In the genomic region with DNA sequence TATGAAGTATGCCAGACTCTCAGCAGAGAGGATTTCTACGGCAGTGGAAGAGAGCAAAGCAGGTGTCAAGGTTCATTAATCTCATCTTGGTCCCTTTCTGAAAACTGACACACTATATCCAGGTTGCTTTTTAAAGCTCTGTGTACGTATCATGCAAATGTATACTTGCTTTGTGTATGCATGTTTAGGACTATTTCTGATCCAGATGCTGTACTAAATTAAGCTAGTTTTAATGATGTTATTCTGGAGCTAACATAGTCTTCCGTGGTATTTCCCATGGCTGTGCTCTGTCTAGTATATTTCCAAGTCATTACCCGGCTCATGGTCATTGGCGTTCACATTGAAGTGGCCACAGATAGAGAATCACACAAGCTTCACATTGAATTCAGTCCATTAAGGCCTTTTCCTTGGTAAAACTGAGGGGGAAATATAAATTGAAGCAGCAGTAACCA, we compare ENCODE assay signal across 8 cellular contexts. TPM values are rescaled to one million over a fixed set of nuclear protein-coding genes. Genes with fewer than 3 reads are reported as not detected.
A peak's percentile ranks its signal among the peaks of the same experiment; 100 is the strongest.
DNase-seq lines count a peak whose midpoint lies in the region; ATAC-seq, FAIRE-seq and TF ChIP-seq lines count a peak whose summit lies in the region.

No MANE protein-coding gene starts in this region.

- TF ChIP-seq CTCF in astrocyte (IDR thresholded peaks at IDR 0.05; ENCODE audit: insufficient read depth, low read depth, low read length) (no peak), osteoblast (IDR thresholded peaks at IDR 0.05; ENCODE audit: extremely low read depth, low read depth, low read length) (no peak)

- H3K4me1 Mint-ChIP-seq in astrocyte (ENCODE audit: low read depth, unreplicated experiment), result peaks cover 48% of the 10 kb centered on the region

- ATAC-seq in GM19328 (IDR thresholded peaks at IDR 0.05; ENCODE audit: unreplicated experiment) (peak; percentile 16), HG03097 (IDR thresholded peaks at IDR 0.05; ENCODE audit: low FRiP score, unreplicated experiment) (peak; percentile 12)

- H3K27ac Mint-ChIP-seq in astrocyte (ENCODE audit: unreplicated experiment), result peak overlapping the region; percentile 97

- H3K27ac ChIP-seq in astrocyte (ENCODE audit: low read depth, low read length) (peak overlapping the region; percentile 94), osteoblast (ENCODE audit: low read depth, low read length) (peak overlapping the region; percentile 98)

- no peak overlapping the region for H3K4me3 Mint-ChIP-seq in astrocyte (ENCODE audit: unreplicated experiment)

- H3K36me3 Mint-ChIP-seq in astrocyte (ENCODE audit: low read depth, unreplicated experiment), result no peaks in the 10 kb centered on the region

- H3K27me3 Mint-ChIP-seq in astrocyte (ENCODE audit: low read depth, unreplicated experiment), result no peaks in the 10 kb centered on the region

- H3K4me3 ChIP-seq in astrocyte (ENCODE audit: insufficient read depth, low read depth, low read length) (peak overlapping the region; percentile 12), osteoblast (ENCODE audit: insufficient read depth, low read length) (peak overlapping the region; percentile 0), MG63 (no peak overlapping the region)

- DNase-seq in astrocyte (ENCODE audit: low read depth), result no peak
- DNase-seq in osteoblast (ENCODE audit: insufficient read length, low spot score, missing footprints), result no peak
- DNase-seq in MV-4-11 (lab: John Stamatoyannopoulos, UW), result no peak
- no peak for DNase-seq in MG63
- DNase-seq in HPDE6-E6E7 (ENCODE audit: extremely low spot score), result no peak
- DNase-seq in SW 1271 (lab: John Stamatoyannopoulos, UW), result no peak

- FAIRE-seq in astrocyte (lab: Jason Lieb, UNC), result no peak

- peak overlapping the region; percentile 72 for H3K4me2 ChIP-seq in astrocyte (ENCODE audit: low read length)
- H3K4me2 ChIP-seq in osteoblast (ENCODE audit: insufficient read depth, low read length), result peak overlapping the region; percentile 66

- H4K20me1 ChIP-seq in astrocyte (ENCODE audit: insufficient read depth, low read length), result no peaks in the 10 kb centered on the region
- H4K20me1 ChIP-seq in osteoblast (ENCODE audit: insufficient read depth, low read length), result no peaks in the 10 kb centered on the region

- peaks cover 5% of the 10 kb centered on the region for H3K9me3 Mint-ChIP-seq in astrocyte (ENCODE audit: unreplicated experiment)

- H3K4me1 ChIP-seq in astrocyte (ENCODE audit: insufficient read depth, low read length) (peaks cover 41% of the 10 kb centered on the region), osteoblast (ENCODE audit: insufficient read depth, low read length) (peaks cover 41% of the 10 kb centered on the region)

- H3K9me3 ChIP-seq in astrocyte (ENCODE audit: insufficient read depth, low read depth, low read length), result no peaks in the 10 kb centered on the region
- H3K9me3 ChIP-seq in osteoblast (ENCODE audit: low read depth, low read length), result no peaks in the 10 kb centered on the region
- no peaks in the 10 kb centered on the region for H3K9me3 ChIP-seq in MG63

- H3K79me2 ChIP-seq in astrocyte (ENCODE audit: insufficient read depth, low read length) (no peaks in the 10 kb centered on the region), osteoblast (ENCODE audit: insufficient read depth, low read length) (no peaks in the 10 kb centered on the region)

- H3K36me3 ChIP-seq in astrocyte (ENCODE audit: insufficient read depth, low read length) (no peaks in the 10 kb centered on the region), osteoblast (ENCODE audit: insufficient read depth, low read length) (no peaks in the 10 kb centered on the region), MG63 (no peaks in the 10 kb centered on the region)

- H3K9ac ChIP-seq in astrocyte (ENCODE audit: low read length), result peak overlapping the region; percentile 75

- no peak overlapping the region for H2AFZ ChIP-seq in astrocyte (ENCODE audit: low read depth, low read length)
- peak overlapping the region; percentile 30 for H2AFZ ChIP-seq in osteoblast (ENCODE audit: low read length)

- H3K27me3 ChIP-seq in astrocyte (ENCODE audit: insufficient read depth, low read length) (no peaks in the 10 kb centered on the region), osteoblast (ENCODE audit: insufficient read depth, low read length) (no peaks in the 10 kb centered on the region), MG63 (no peaks in the 10 kb centered on the region)

RNA-seq across cellular contexts. Expression of gene SNX9, which starts 59.1 kb away (rescaled TPM):
- total RNA-seq in astrocyte, result 34.8 and 36.0 TPM in 2 replicates
- 147 and 177 TPM in 2 replicates for total RNA-seq in osteoblast
- total RNA-seq in MG63 (2014; rRNA removed; shearing (Covaris generic); ENCODE audit: low replicate concordance), result 44.2 and 51.4 TPM in 2 replicates
